ENCODE assay signal across 17 cellular contexts in the genomic region with DNA sequence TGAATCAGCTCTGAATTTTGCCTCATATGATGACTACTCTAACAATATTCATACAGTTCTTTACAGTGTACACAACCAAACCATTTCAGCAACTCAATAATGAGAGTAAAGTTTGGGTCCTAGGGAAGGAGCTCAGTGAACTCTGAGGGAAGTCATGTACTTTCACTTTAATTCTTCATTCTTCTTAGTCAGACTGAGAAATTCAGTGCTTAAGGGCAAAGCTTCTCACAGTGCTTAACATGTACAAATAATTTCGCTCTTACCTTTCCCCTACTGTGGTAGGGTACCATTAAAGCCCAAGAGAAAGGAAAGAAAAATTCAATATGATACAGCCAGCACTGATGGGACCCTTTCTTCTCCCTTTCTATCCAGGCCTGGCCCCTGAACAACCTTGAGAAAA.
DNase-seq lines count a peak whose midpoint lies in the region; ATAC-seq and TF ChIP-seq lines count a peak whose summit lies in the region.
"Had no signal": no experiment of that assay in that cellular context is flagged by ENCODE, and none has a peak within 500 bp of the region (broad histone marks: within the 10 kb centered on the region; RNA-seq: fewer than 3 reads in every experiment).

No MANE protein-coding gene starts in this region.

- ATAC-seq in GM19043 (IDR thresholded peaks at IDR 0.05; ENCODE audit: low read depth, unreplicated experiment), result peak; percentile 39
- ATAC-seq in GM21737 (IDR thresholded peaks at IDR 0.05; ENCODE audit: unreplicated experiment), result peak; percentile 51
- peak; percentile 82 for ATAC-seq in HG03378 (IDR thresholded peaks at IDR 0.05; ENCODE audit: unreplicated experiment)

- TF ChIP-seq CTCF in GM12865 (IDR thresholded peaks at IDR 0.05; ENCODE audit: insufficient read depth, low read depth, low read length, missing control alignments) (no peak), WERI-Rb-1 (IDR thresholded peaks at IDR 0.05; ENCODE audit: low read depth, low read length) (no peak)

- no peaks in the 10 kb centered on the region for H3K36me3 ChIP-seq in WERI-Rb-1
- H3K36me3 ChIP-seq: left ventricle myocardium inferior, thyroid gland had no signal

- no peaks in the 10 kb centered on the region for H3K27me3 ChIP-seq in WERI-Rb-1 (ENCODE audit: insufficient read depth, low read depth, severe bottlenecking)
- H3K27me3 ChIP-seq: thyroid gland had no signal

- DNase-seq in GM12865 (ENCODE audit: low read depth), result peak; percentile 63
- no peak for DNase-seq in WERI-Rb-1
- no peak for DNase-seq in SW480 (ENCODE audit: low spot score)
- DNase-seq in A172 (ENCODE audit: low spot score), result no peak
- DNase-seq in HK-2 (ENCODE audit: unreplicated experiment), result no peak
- DNase-seq: activated gamma-delta T cell; CD4-positive, CD25-positive, alpha-beta regulatory T cell; DMS79; HFFc6; left ventricle myocardium inferior; NCI-H1092; NCI-H2171; NCI-H82; thyroid gland had no signal

- no peak overlapping the region for H3K27ac ChIP-seq in WERI-Rb-1
- H3K27ac ChIP-seq: left ventricle myocardium inferior, thyroid gland had no signal

- H3K4me3 ChIP-seq in GM12865 (ENCODE audit: low read depth, low read length) (no peak overlapping the region), WERI-Rb-1 (ENCODE audit: low read depth, low read length) (no peak overlapping the region)
- H3K4me3 ChIP-seq: left ventricle myocardium inferior, thyroid gland had no signal

- H3K9me3 ChIP-seq in WERI-Rb-1 (ENCODE audit: severe bottlenecking), result no peaks in the 10 kb centered on the region
- H3K9me3 ChIP-seq: left ventricle myocardium inferior, thyroid gland had no signal
